In genomic region chr17:76408037-76408849, GRCh38 we compare ENCODE assay signal across 8 cellular contexts. TPM values are rescaled to one million over a fixed set of nuclear protein-coding genes. Genes with fewer than 3 reads are reported as not detected.
DNase-seq lines count a peak whose midpoint lies in the region; ATAC-seq and TF ChIP-seq lines count a peak whose summit lies in the region.

No MANE protein-coding gene starts in this region.

- no peaks in the 10 kb centered on the region for H3K36me3 ChIP-seq in PC-9 (ENCODE audit: low read depth)

- BruUV-seq in PC-9 (replicated peaks; lab: Mats Ljungman, UMichigan) = no TSS peak

- intact Hi-C loops in PC-9 (cut with micrococcal nuclease; ENCODE audit: unreplicated experiment) = loop anchor here (1.0 kb wide), 3 partner anchors 50 to 307 kb away; no protein-coding TSS in a partner anchor

- H3K9me2 ChIP-seq in PC-9 (ENCODE audit: insufficient read depth) = no peaks in the 10 kb centered on the region

- H3K9me3 ChIP-seq in PC-9 (ENCODE audit: insufficient read depth, low read depth) = no peaks in the 10 kb centered on the region

- H3K4me2 ChIP-seq in PC-9 = no peak overlapping the region

- CTCF ChIA-PET in PC-9 (lab: Charles Lee) = interaction anchor here (0.6 to 1.4 kb wide), 5 partner anchors 43 to 462 kb away, joined by 3 to 15 read pairs (median 11); no protein-coding TSS in a partner anchor

- H3K4me3 ChIP-seq in PC-9 (no peak overlapping the region), fibroblast of villous mesenchyme (ENCODE audit: low read depth, low read length) (no peak overlapping the region)

- peak; percentile 79 for TF ChIP-seq CTCF in PC-9 (conservative IDR thresholded peaks at IDR 0.05)
- peak; percentile 88 for TF ChIP-seq CTCF in fibroblast of villous mesenchyme (IDR thresholded peaks at IDR 0.05; ENCODE audit: insufficient read depth, low read depth, low read length)
- peak; percentile 88 for TF ChIP-seq CTCF in progenitor cell of endocrine pancreas (IDR thresholded peaks at IDR 0.05; ENCODE audit: unreplicated experiment)

- H3K4me3 Mint-ChIP-seq in activated T-cell treated with anti-CD3 and anti-CD28 coated beads, Interleukin-2, amount 50 U/mL, for 4 hours = no peak overlapping the region
- no peak overlapping the region for H3K4me3 Mint-ChIP-seq in progenitor cell of endocrine pancreas (ENCODE audit: low read depth)

- H4K20me1 ChIP-seq in PC-9 (ENCODE audit: insufficient read depth) = peaks cover 14% of the 10 kb centered on the region

- H3F3A ChIP-seq in PC-9 (ENCODE audit: insufficient read depth, low read depth) = no peaks in the 10 kb centered on the region

- POLR2A ChIA-PET in PC-9 (lab: Charles Lee; ENCODE audit: unreplicated experiment) = interaction anchor here (0.6 kb wide), 1 partner anchor 718 kb away, joined by 9 read pairs; no protein-coding TSS in a partner anchor

- H3K27ac ChIP-seq in PC-9 = no peak overlapping the region

- H2AFZ ChIP-seq in PC-9 = no peak overlapping the region

- H3K27ac Mint-ChIP-seq in progenitor cell of endocrine pancreas = no peak overlapping the region

- DNase-seq in D341Med (ENCODE audit: low spot score) = peak; percentile 88
- DNase-seq in HUDEP-2 (lab: John Stamatoyannopoulos, UW; ENCODE audit: unreplicated experiment in 76 of 76) = peak in 64 of 76 experiments; percentile 6 to 75 (median 46)
- peak in 1 of 2 experiments; percentile 67 for DNase-seq in PC-9
- peak; percentile 66 for DNase-seq in activated T-cell treated with anti-CD3 and anti-CD28 coated beads, Interleukin-2, amount 50 U/mL, for 4 hours
- peak; percentile 52 for DNase-seq in fibroblast of villous mesenchyme (ENCODE audit: low read depth)
- peak; percentile 51 for DNase-seq in progenitor cell of endocrine pancreas (ENCODE audit: low spot score, unreplicated experiment)

- 0 out of 2 replicates have a peak, but pooled peaks cover 5% of the 10 kb centered on the region for H3K79me2 ChIP-seq in PC-9 (ENCODE audit: low read depth)

- H3K36me3 Mint-ChIP-seq in activated T-cell treated with anti-CD3 and anti-CD28 coated beads, Interleukin-2, amount 50 U/mL, for 4 hours (ENCODE audit: insufficient read depth) = peaks cover 11% of the 10 kb centered on the region
- H3K36me3 Mint-ChIP-seq in progenitor cell of endocrine pancreas (ENCODE audit: insufficient read depth) = peaks cover 5% of the 10 kb centered on the region

- H3K9me3 Mint-ChIP-seq in activated T-cell treated with anti-CD3 and anti-CD28 coated beads, Interleukin-2, amount 50 U/mL, for 4 hours = no peaks in the 10 kb centered on the region
- no peaks in the 10 kb centered on the region for H3K9me3 Mint-ChIP-seq in progenitor cell of endocrine pancreas (ENCODE audit: low read depth)

- peaks cover 15% of the 10 kb centered on the region for H3K4me1 Mint-ChIP-seq in activated T-cell treated with anti-CD3 and anti-CD28 coated beads, Interleukin-2, amount 50 U/mL, for 4 hours (ENCODE audit: low read depth)
- no peaks in the 10 kb centered on the region for H3K4me1 Mint-ChIP-seq in progenitor cell of endocrine pancreas (ENCODE audit: low read depth)

- H3K4me1 ChIP-seq in PC-9 (replicated peaks; ENCODE audit: insufficient read depth) = no peaks in the 10 kb centered on the region

- peak; percentile 78 to 84 for ATAC-seq in activated T-cell treated with anti-CD3 and anti-CD28 coated beads, Interleukin-2, amount 50 U/mL, for 4 hours
- no peak for ATAC-seq in GM19351 (IDR thresholded peaks at IDR 0.05; ENCODE audit: unreplicated experiment)
- no peak for ATAC-seq in HG03139 (IDR thresholded peaks at IDR 0.05; ENCODE audit: unreplicated experiment)

- no peaks in the 10 kb centered on the region for H3K27me3 Mint-ChIP-seq in activated T-cell treated with anti-CD3 and anti-CD28 coated beads, Interleukin-2, amount 50 U/mL, for 4 hours (ENCODE audit: low read depth)
- H3K27me3 Mint-ChIP-seq in progenitor cell of endocrine pancreas = no peaks in the 10 kb centered on the region

- no peaks in the 10 kb centered on the region for H3K27me3 ChIP-seq in PC-9 (ENCODE audit: insufficient read depth, low read depth)

RNA-seq across cellular contexts. Expression of gene SPHK1, which starts 23.8 kb away (rescaled TPM):
- total RNA-seq in PC-9 (2021) = 5.5 and 9.3 TPM in 2 replicates
- total RNA-seq in activated T-cell treated with anti-CD3 and anti-CD28 coated beads, Interleukin-2, amount 50 U/mL, for 4 hours = 10 to 100 TPM; 16.9 to 22.2 (median 17.4) TPM
- total RNA-seq in fibroblast of villous mesenchyme = 47.5 and 121 TPM in 2 replicates
- 12.8 and 13.9 TPM in 2 replicates for total RNA-seq in progenitor cell of endocrine pancreas

RNA-seq across cellular contexts. Expression of gene UBE2O, which starts 44.7 kb away (rescaled TPM):
- total RNA-seq in PC-9 (2021) (27.4 and 28.0 TPM in 2 replicates), fibroblast of villous mesenchyme (17.4 and 25.9 TPM in 2 replicates), progenitor cell of endocrine pancreas (43.4 and 44.6 TPM in 2 replicates)
- total RNA-seq in activated T-cell treated with anti-CD3 and anti-CD28 coated beads, Interleukin-2, amount 50 U/mL, for 4 hours = 10 to 100 TPM; 43.2 to 45.1 (median 45.0) TPM

RNA-seq across cellular contexts. Expression of gene PRPSAP1, which starts 54.5 kb away (rescaled TPM):
- 63.3 and 73.0 TPM in 2 replicates for total RNA-seq in PC-9 (2021)
- 10 to 100 TPM; 28.1 to 32.3 (median 31.8) TPM for total RNA-seq in activated T-cell treated with anti-CD3 and anti-CD28 coated beads, Interleukin-2, amount 50 U/mL, for 4 hours
- total RNA-seq in fibroblast of villous mesenchyme = 48.8 and 55.1 TPM in 2 replicates
- total RNA-seq in progenitor cell of endocrine pancreas = 89.6 and 90.3 TPM in 2 replicates

RNA-seq across cellular contexts. Expression of gene AANAT, which starts 59.2 kb away (rescaled TPM):
- total RNA-seq in PC-9 (2021) (0.65 TPM in 1 of 2 replicates, not detected in the other), fibroblast of villous mesenchyme (not detected in 2 replicates), progenitor cell of endocrine pancreas (0.40 TPM in 1 of 2 replicates, not detected in the other)
- total RNA-seq in activated T-cell treated with anti-CD3 and anti-CD28 coated beads, Interleukin-2, amount 50 U/mL, for 4 hours = not detected

Comparison
In these comparisons a context has a peak if more than half of its experiments do, and no peak if none do; other contexts are left out.
1. ATAC-seq: peak in activated T-cell treated with anti-CD3 and anti-CD28 coated beads, Interleukin-2, amount 50 U/mL, for 4 hours (2 of 2); none in GM19351 (single experiment) and HG03139 (single experiment).
2. Peak in every context shown above with its lines, with median percentiles within 50 percentile points of each other: CTCF ChIP-seq.